In the genomic region with DNA sequence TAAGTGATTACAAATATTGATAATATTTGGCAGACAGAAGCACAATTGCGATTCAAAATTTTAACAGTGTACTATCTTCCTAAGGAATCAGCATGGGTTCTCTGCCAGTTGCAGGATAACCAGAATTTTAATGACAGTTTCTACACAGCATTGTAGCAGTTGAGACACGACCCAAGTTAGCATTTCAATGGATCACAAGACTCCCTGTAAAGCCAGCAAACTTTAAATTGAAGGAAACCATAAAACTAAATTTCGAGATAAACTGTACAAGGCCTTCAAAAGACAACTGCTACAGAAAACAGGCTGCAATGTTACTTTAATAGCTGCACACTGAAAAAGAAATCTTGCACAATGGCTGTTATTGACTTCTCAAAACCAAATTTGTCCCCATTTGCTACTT, we compare ENCODE assay signal across 18 cellular contexts.
DNase-seq lines count a peak whose midpoint lies in the region; ATAC-seq lines count a peak whose summit lies in the region.
"Had no signal": no experiment of that assay in that cellular context is flagged by ENCODE, and none has a peak within 500 bp of the region (broad histone marks: within the 10 kb centered on the region; RNA-seq: fewer than 3 reads in every experiment).

No MANE protein-coding gene starts in this region.

- peaks cover 73% of the 10 kb centered on the region for H3K4me1 Mint-ChIP-seq in activated naive CD4-positive, alpha-beta T cell treated with anti-CD3 and anti-CD28 coated beads, Interleukin-2, amount 50 U/mL, for 24 hours
- H3K4me1 Mint-ChIP-seq in activated T-helper 17 cell treated with anti-CD3 and anti-CD28 coated beads, Interleukin-2, amount 50 U/mL, for 72 hours, result peaks cover 29% of the 10 kb centered on the region

- peak overlapping the region; percentile 1 for H3K4me3 Mint-ChIP-seq in activated naive CD4-positive, alpha-beta T cell treated with anti-CD3 and anti-CD28 coated beads, Interleukin-2, amount 50 U/mL, for 24 hours
- peak overlapping the region; percentile 67 for H3K4me3 Mint-ChIP-seq in activated T-helper 17 cell treated with anti-CD3 and anti-CD28 coated beads, Interleukin-2, amount 50 U/mL, for 72 hours
- H3K4me3 Mint-ChIP-seq: activated naive CD8-positive, alpha-beta T cell treated with anti-CD3 and anti-CD28 coated beads for 36 hours; activated T-cell treated with anti-CD3 and anti-CD28 coated beads, Interleukin-2, amount 50 U/mL, for 4 hours; dendritic cell treated with granulocyte-macrophage colony-stimulating factor and Interleukin-4, amounts not matched to agents 40 ng/mL and 50 ng/mL, for 4 days had no signal

- no peaks in the 10 kb centered on the region for H3K27me3 Mint-ChIP-seq in activated naive CD4-positive, alpha-beta T cell treated with anti-CD3 and anti-CD28 coated beads, Interleukin-2, amount 50 U/mL, for 24 hours
- no peaks in the 10 kb centered on the region for H3K27me3 Mint-ChIP-seq in activated T-helper 17 cell treated with anti-CD3 and anti-CD28 coated beads, Interleukin-2, amount 50 U/mL, for 72 hours
- H3K27me3 Mint-ChIP-seq: activated CD8-positive, alpha-beta T cell treated with anti-CD3 and anti-CD28 coated beads for 36 hours; activated naive CD8-positive, alpha-beta T cell treated with anti-CD3 and anti-CD28 coated beads for 36 hours; dendritic cell treated with granulocyte-macrophage colony-stimulating factor and Interleukin-4, amounts not matched to agents 40 ng/mL and 50 ng/mL, for 4 days had no signal

- no peak for DNase-seq in activated naive CD4-positive, alpha-beta T cell treated with Interleukin-2 at 50 U/mL for 16 hours
- DNase-seq in midbrain (lab: John Stamatoyannopoulos, UW) (peak; percentile 25), superior temporal gyrus (ENCODE audit: extremely low spot score) (peak; percentile 48), NCI-H187 treated with DMSO at 0.1 percent for 48 hours (lab: John Stamatoyannopoulos, UW) (no peak), DMS79 treated with DMSO at 0.1 percent for 48 hours (lab: John Stamatoyannopoulos, UW) (no peak)
- DNase-seq: activated CD8-positive, alpha-beta T cell treated with anti-CD3 and anti-CD28 coated beads for 36 hours; activated naive CD8-positive, alpha-beta T cell treated with anti-CD3 and anti-CD28 coated beads for 36 hours; activated T-cell treated with anti-CD3 and anti-CD28 coated beads, Interleukin-2, amount 50 U/mL, for 4 hours; C1 segment of cervical spinal cord; NCI-H1436 treated with DMSO at 0.1 percent for 48 hours; NCI-H446 treated with DMSO at 0.1 percent for 48 hours; Right ventricle myocardium superior; thyroid gland had no signal

- no peak overlapping the region for H3K27ac Mint-ChIP-seq in activated naive CD4-positive, alpha-beta T cell treated with anti-CD3 and anti-CD28 coated beads, Interleukin-2, amount 50 U/mL, for 24 hours
- no peak overlapping the region for H3K27ac Mint-ChIP-seq in activated T-helper 17 cell treated with anti-CD3 and anti-CD28 coated beads, Interleukin-2, amount 50 U/mL, for 72 hours
- H3K27ac Mint-ChIP-seq: activated CD8-positive, alpha-beta T cell treated with anti-CD3 and anti-CD28 coated beads for 36 hours; dendritic cell treated with granulocyte-macrophage colony-stimulating factor and Interleukin-4, amounts not matched to agents 40 ng/mL and 50 ng/mL, for 4 days had no signal

- H3K36me3 Mint-ChIP-seq in activated naive CD4-positive, alpha-beta T cell treated with anti-CD3 and anti-CD28 coated beads, Interleukin-2, amount 50 U/mL, for 24 hours, result no peaks in the 10 kb centered on the region
- no peaks in the 10 kb centered on the region for H3K36me3 Mint-ChIP-seq in activated T-helper 17 cell treated with anti-CD3 and anti-CD28 coated beads, Interleukin-2, amount 50 U/mL, for 72 hours (ENCODE audit: low read depth)

- H3K9me3 Mint-ChIP-seq in activated naive CD4-positive, alpha-beta T cell treated with anti-CD3 and anti-CD28 coated beads, Interleukin-2, amount 50 U/mL, for 24 hours, result no peaks in the 10 kb centered on the region
- H3K9me3 Mint-ChIP-seq in activated T-helper 17 cell treated with anti-CD3 and anti-CD28 coated beads, Interleukin-2, amount 50 U/mL, for 72 hours, result no peaks in the 10 kb centered on the region
- H3K9me3 Mint-ChIP-seq: activated CD8-positive, alpha-beta T cell treated with anti-CD3 and anti-CD28 coated beads for 36 hours; activated naive CD8-positive, alpha-beta T cell treated with anti-CD3 and anti-CD28 coated beads for 36 hours; activated T-cell treated with anti-CD3 and anti-CD28 coated beads, Interleukin-2, amount 50 U/mL, for 4 hours; dendritic cell treated with granulocyte-macrophage colony-stimulating factor and Interleukin-4, amounts not matched to agents 40 ng/mL and 50 ng/mL, for 4 days; T-helper 1 cell treated with Interleukin-12 subunit alpha and Interleukin-12 subunit beta and Interleukin-4 antibody, amounts not matched to agents 30 μg/mL and 1 μg/mL, for 36 hours had no signal

- no peak for ATAC-seq in activated T-helper 17 cell treated with anti-CD3 and anti-CD28 coated beads, Interleukin-2, amount 50 U/mL, for 72 hours (replicated peaks)
- ATAC-seq in GM21786 (IDR thresholded peaks at IDR 0.05; ENCODE audit: unreplicated experiment), result no peak

Comparison
In these comparisons a context has a peak if more than half of its experiments do, and no peak if none do; other contexts are left out.
1. DNase-seq: peak in midbrain (single experiment) and superior temporal gyrus (single experiment); none in activated naive CD4-positive, alpha-beta T cell treated with Interleukin-2 at 50 U/mL for 16 hours (single experiment), NCI-H187 treated with DMSO at 0.1 percent for 48 hours (single experiment) and DMS79 treated with DMSO at 0.1 percent for 48 hours (single experiment).